ENCODE assay signal across 13 cellular contexts in genomic region chr12:27161458-27162228, GRCh38.
A peak's percentile ranks its signal among the peaks of the same experiment; 100 is the strongest.
DNase-seq lines count a peak whose midpoint lies in the region; ATAC-seq and TF ChIP-seq lines count a peak whose summit lies in the region.
"Had no signal": no experiment of that assay in that cellular context is flagged by ENCODE, and none has a peak within 500 bp of the region (broad histone marks: within the 10 kb centered on the region; RNA-seq: fewer than 3 reads in every experiment).

No MANE protein-coding gene starts in this region.

- DNase-seq in stimulated activated naive B cell treated with anti-CD40 and anti-IgM and Interleukin-4, amounts not matched to agents 10 μg/mL and 1 μg/mL and 100 μg/mL, for 72 hours = no peak
- DNase-seq in T-cell (no peak), 8988T (no peak), NOMO-1 (lab: John Stamatoyannopoulos, UW; ENCODE audit: unreplicated experiment in 2 of 2) (no peak)
- DNase-seq: HCEC 1CT, KBM-7, left ventricle myocardium superior, NCI-H526 treated with DMSO at 0.1 percent for 48 hours, testis had no signal

- H2AFZ ChIP-seq in OCI-LY3 (ENCODE audit: low read depth, low read length) = peak overlapping the region; percentile 92

- H3K27me3 Mint-ChIP-seq in stimulated activated naive B cell treated with anti-CD40 and anti-IgM and Interleukin-4, amounts not matched to agents 10 μg/mL and 1 μg/mL and 100 μg/mL, for 72 hours = no peaks in the 10 kb centered on the region
- H3K27me3 Mint-ChIP-seq in T-cell = no peaks in the 10 kb centered on the region
- H3K27me3 Mint-ChIP-seq: brain had no signal

- H3K27me3 ChIP-seq in OCI-LY3 (ENCODE audit: low read depth, low read length) = no peaks in the 10 kb centered on the region
- H3K27me3 ChIP-seq: testis had no signal

- POLR2A ChIA-PET in T-cell (lab: Charles Lee) = no interaction called here

- no peak overlapping the region for H3K4me3 Mint-ChIP-seq in stimulated activated naive B cell treated with anti-CD40 and anti-IgM and Interleukin-4, amounts not matched to agents 10 μg/mL and 1 μg/mL and 100 μg/mL, for 72 hours
- H3K4me3 Mint-ChIP-seq in T-cell = no peak overlapping the region
- H3K4me3 Mint-ChIP-seq: brain had no signal

- peak overlapping the region; percentile 51 for H3K4me2 ChIP-seq in OCI-LY3 (ENCODE audit: low read length)

- H3K4me3 ChIP-seq in OCI-LY3 (ENCODE audit: low read length) = 0 out of 2 replicates have a peak overlapping the region, but pooled peaks have one; percentile 4
- H3K4me3 ChIP-seq: testis had no signal

- peak overlapping the region; percentile 7 for H3K9ac ChIP-seq in OCI-LY3 (ENCODE audit: low read length)

- CTCF ChIA-PET in T-cell (lab: Charles Lee) = no interaction called here

- peaks cover 0 to 12% of the 10 kb centered on the region in 2 donors for H3K9me3 Mint-ChIP-seq in stimulated activated naive B cell treated with anti-CD40 and anti-IgM and Interleukin-4, amounts not matched to agents 10 μg/mL and 1 μg/mL and 100 μg/mL, for 72 hours
- peaks cover 4 to 8% (median 5%) of the 10 kb centered on the region in 3 donors for H3K9me3 Mint-ChIP-seq in T-cell

- no peaks in the 10 kb centered on the region for H3K36me3 ChIP-seq in OCI-LY3 (replicated peaks; ENCODE audit: low read depth, low read length)

- no peaks in the 10 kb centered on the region for H4K20me1 ChIP-seq in OCI-LY3 (ENCODE audit: insufficient read depth, low read length)

- H3K9me3 ChIP-seq in OCI-LY3 (ENCODE audit: insufficient read depth, low read length) = no peaks in the 10 kb centered on the region
- H3K9me3 ChIP-seq: testis had no signal

- peak overlapping the region; percentile 11 for H3K27ac Mint-ChIP-seq in stimulated activated naive B cell treated with anti-CD40 and anti-IgM and Interleukin-4, amounts not matched to agents 10 μg/mL and 1 μg/mL and 100 μg/mL, for 72 hours
- H3K27ac Mint-ChIP-seq in T-cell = no peak overlapping the region
- H3K27ac Mint-ChIP-seq: brain had no signal

- peaks cover 24% of the 10 kb centered on the region for H3K4me1 ChIP-seq in OCI-LY3 (ENCODE audit: low read length)
- H3K4me1 ChIP-seq: testis had no signal

- peaks cover 2 to 3% of the 10 kb centered on the region in 2 donors for H3K36me3 Mint-ChIP-seq in stimulated activated naive B cell treated with anti-CD40 and anti-IgM and Interleukin-4, amounts not matched to agents 10 μg/mL and 1 μg/mL and 100 μg/mL, for 72 hours
- H3K36me3 Mint-ChIP-seq in T-cell = peaks cover 11% of the 10 kb centered on the region
- H3K36me3 Mint-ChIP-seq: brain had no signal

- no peaks in the 10 kb centered on the region for H3K79me2 ChIP-seq in OCI-LY3 (ENCODE audit: low read length)

- H3K27ac ChIP-seq in OCI-LY3 (ENCODE audit: low read length) = peak overlapping the region; percentile 37
- H3K27ac ChIP-seq: testis had no signal

- peaks cover 0 to 7% of the 10 kb centered on the region in 2 donors for H3K4me1 Mint-ChIP-seq in stimulated activated naive B cell treated with anti-CD40 and anti-IgM and Interleukin-4, amounts not matched to agents 10 μg/mL and 1 μg/mL and 100 μg/mL, for 72 hours
- H3K4me1 Mint-ChIP-seq in T-cell = no peaks in the 10 kb centered on the region

- ATAC-seq in GM19025 (IDR thresholded peaks at IDR 0.05; ENCODE audit: low read depth, unreplicated experiment) (peak; percentile 91), HG02798 (IDR thresholded peaks at IDR 0.05; ENCODE audit: poor library complexity, unreplicated experiment) (peak; percentile 74), T-cell (replicated peaks in 1 of 4) (no peak)
- peak; percentile 52 to 82 for ATAC-seq in stimulated activated naive B cell treated with anti-CD40 and anti-IgM and Interleukin-4, amounts not matched to agents 10 μg/mL and 1 μg/mL and 100 μg/mL, for 72 hours (replicated peaks)
- ATAC-seq: left ventricle myocardium superior had no signal

- no peak for TF ChIP-seq CTCF in OCI-LY3 (IDR thresholded peaks at IDR 0.05; ENCODE audit: low read depth, low read length)

Comparison
In these comparisons a context has a peak if more than half of its experiments do, and no peak if none do; other contexts are left out.
1. ATAC-seq: peak in GM19025 (single experiment), HG02798 (single experiment) and stimulated activated naive B cell treated with anti-CD40 and anti-IgM and Interleukin-4, amounts not matched to agents 10 μg/mL and 1 μg/mL and 100 μg/mL, for 72 hours (2 of 2); none in T-cell (0 of 4).